Comparison of ENCODE assay signal across 13 cellular contexts in genomic region chr16:53087101-53087500, GRCh38. TPM values are rescaled to one million over a fixed set of nuclear protein-coding genes. Genes with fewer than 3 reads are reported as not detected.
DNase-seq lines count a peak whose midpoint lies in the region; ATAC-seq and TF ChIP-seq lines count a peak whose summit lies in the region.
"Had no signal": no experiment of that assay in that cellular context is flagged by ENCODE, and none has a peak within 500 bp of the region (broad histone marks: within the 10 kb centered on the region; RNA-seq: fewer than 3 reads in every experiment).

No MANE protein-coding gene starts in this region.

- H3K27ac ChIP-seq in GM23338 (ENCODE audit: low read depth): no peak overlapping the region
- H3K27ac ChIP-seq in lower lobe of right lung: no peak overlapping the region

- DNase-seq in AG20443 (ENCODE audit: low spot score) (peak; percentile 30), GM23338 (ENCODE audit: low spot score) (no peak), astrocyte of the spinal cord (ENCODE audit: low read depth, low spot score) (peak; percentile 47), lower lobe of right lung (no peak), NOMO-1 treated with DMSO at 0.1 percent for 48 hours (lab: John Stamatoyannopoulos, UW; ENCODE audit: unreplicated experiment) (no peak)
- DNase-seq in activated CD4-positive, alpha-beta memory T cell treated with anti-CD3 and anti-CD28 coated beads for 36 hours: no peak
- DNase-seq in activated effector memory CD4-positive, alpha-beta T cell treated with anti-CD3 and anti-CD28 coated beads, Interleukin-2, amount 50 U/mL, for 16 hours: no peak
- DNase-seq: activated CD4-positive, alpha-beta T cell treated with anti-CD3 and anti-CD28 coated beads, Interleukin-2, amount 50 U/mL, for 48 hours; activated naive CD4-positive, alpha-beta T cell treated with Interleukin-2 at 50 U/mL for 16 hours; NCI-H1048; stimulated activated CD4-positive, alpha-beta T cell treated with anti-CD3 and anti-CD28 coated beads, Interleukin-4, amount 100 ng/mL, for 4 hours had no signal

- peaks cover 12% of the 10 kb centered on the region for H3K27me3 Mint-ChIP-seq in GM23338 (ENCODE audit: insufficient read depth, low read depth, poor library complexity)
- no peaks in the 10 kb centered on the region for H3K27me3 Mint-ChIP-seq in activated CD4-positive, alpha-beta memory T cell treated with anti-CD3 and anti-CD28 coated beads for 36 hours
- H3K27me3 Mint-ChIP-seq: stimulated activated naive CD8-positive, alpha-beta T cell treated with anti-CD3 and anti-CD28 coated beads, Interleukin-15, Interleukin-2, amounts not matched to agents 100 ng/mL and 50 ng/mL, for 24 hours had no signal

- peaks cover 54% of the 10 kb centered on the region for H3K4me1 ChIP-seq in GM23338 (ENCODE audit: insufficient read depth)
- H3K4me1 ChIP-seq in lower lobe of right lung: peaks cover 87% of the 10 kb centered on the region

- POLR2A ChIA-PET in activated CD4-positive, alpha-beta memory T cell treated with anti-CD3 and anti-CD28 coated beads for 36 hours (lab: Charles Lee): no interaction called here

- H3K79me2 ChIP-seq in GM23338 (replicated peaks; ENCODE audit: insufficient read depth): 0 out of 2 replicates have a peak, but pooled peaks cover 6% of the 10 kb centered on the region

- in situ Hi-C loops in astrocyte of the spinal cord (cut with HindIII; ENCODE audit: low sequenced_read_pairs): no loop called here

- peak overlapping the region; percentile 70; the same call in 1 of the 2 replicates for H3K4me2 ChIP-seq in GM23338

- H3K36me3 ChIP-seq in GM23338 (ENCODE audit: insufficient read depth) (no peaks in the 10 kb centered on the region), lower lobe of right lung (no peaks in the 10 kb centered on the region)

- peaks cover 64% of the 10 kb centered on the region for H3K4me1 Mint-ChIP-seq in GM23338
- H3K4me1 Mint-ChIP-seq in activated CD4-positive, alpha-beta memory T cell treated with anti-CD3 and anti-CD28 coated beads for 36 hours (ENCODE audit: low read depth): peaks cover 20% of the 10 kb centered on the region

- H3K9me2 ChIP-seq in GM23338 (ENCODE audit: insufficient read depth): no peaks in the 10 kb centered on the region

- no peak overlapping the region for H3K4me3 Mint-ChIP-seq in GM23338
- no peak overlapping the region for H3K4me3 Mint-ChIP-seq in activated CD4-positive, alpha-beta memory T cell treated with anti-CD3 and anti-CD28 coated beads for 36 hours
- H3K4me3 Mint-ChIP-seq: stimulated activated naive CD8-positive, alpha-beta T cell treated with anti-CD3 and anti-CD28 coated beads, Interleukin-15, Interleukin-2, amounts not matched to agents 100 ng/mL and 50 ng/mL, for 24 hours had no signal

- CTCF ChIA-PET in activated CD4-positive, alpha-beta memory T cell treated with anti-CD3 and anti-CD28 coated beads for 36 hours (lab: Charles Lee): interaction anchor here (1.0 kb wide), 1 partner anchor 32 kb away, joined by 3 read pairs; the partner anchor contains the start of gene CHD9

- H3K4me3 ChIP-seq in GM23338 (no peak overlapping the region), astrocyte of the spinal cord (ENCODE audit: low read depth, low read length) (no peak overlapping the region), lower lobe of right lung (no peak overlapping the region)

- no peaks in the 10 kb centered on the region for H4K20me1 ChIP-seq in GM23338 (replicated peaks; ENCODE audit: insufficient read depth)

- ATAC-seq in GM23338: no peak
- peak; percentile 27 to 30 for ATAC-seq in lower lobe of right lung
- ATAC-seq in GM21619 (IDR thresholded peaks at IDR 0.05; ENCODE audit: unreplicated experiment): no peak

- intact Hi-C loops in lower lobe of right lung (cut with DNase I): no loop called here
- intact Hi-C loops in activated CD4-positive, alpha-beta memory T cell treated with anti-CD3 and anti-CD28 coated beads for 36 hours (cut with micrococcal nuclease): no loop called here

- H3K27me3 ChIP-seq in GM23338 (ENCODE audit: insufficient read depth) (no peaks in the 10 kb centered on the region), lower lobe of right lung (ENCODE audit: low read depth) (no peaks in the 10 kb centered on the region)

- H3K27ac Mint-ChIP-seq in GM23338: no peak overlapping the region
- no peak overlapping the region for H3K27ac Mint-ChIP-seq in activated CD4-positive, alpha-beta memory T cell treated with anti-CD3 and anti-CD28 coated beads for 36 hours
- H3K27ac Mint-ChIP-seq: stimulated activated naive CD8-positive, alpha-beta T cell treated with anti-CD3 and anti-CD28 coated beads, Interleukin-15, Interleukin-2, amounts not matched to agents 100 ng/mL and 50 ng/mL, for 24 hours had no signal

- no peak for TF ChIP-seq CTCF in GM23338 (conservative IDR thresholded peaks at IDR 0.05; ENCODE audit: low read depth in 2 of 2)
- no peak for TF ChIP-seq CTCF in astrocyte of the spinal cord (IDR thresholded peaks at IDR 0.05; ENCODE audit: low read depth, low read length)
- no peak for TF ChIP-seq CTCF in lower lobe of right lung (IDR thresholded peaks at IDR 0.05)

- no peaks in the 10 kb centered on the region for H3K9me3 Mint-ChIP-seq in GM23338
- H3K9me3 Mint-ChIP-seq in activated CD4-positive, alpha-beta memory T cell treated with anti-CD3 and anti-CD28 coated beads for 36 hours: no peaks in the 10 kb centered on the region
- H3K9me3 Mint-ChIP-seq: stimulated activated naive CD8-positive, alpha-beta T cell treated with anti-CD3 and anti-CD28 coated beads, Interleukin-15, Interleukin-2, amounts not matched to agents 100 ng/mL and 50 ng/mL, for 24 hours had no signal

- no peaks in the 10 kb centered on the region for H3K9me3 ChIP-seq in lower lobe of right lung

- no peak overlapping the region for H2AFZ ChIP-seq in GM23338

- no peaks in the 10 kb centered on the region; the same call in none of the 3 replicates for H3K36me3 Mint-ChIP-seq in GM23338 (ENCODE audit: low read depth)
- H3K36me3 Mint-ChIP-seq in activated CD4-positive, alpha-beta memory T cell treated with anti-CD3 and anti-CD28 coated beads for 36 hours: no peaks in the 10 kb centered on the region

- no peaks in the 10 kb centered on the region; the same call in 1 of the 2 replicates for H3F3A ChIP-seq in GM23338 (replicated peaks; ENCODE audit: low read depth)

TF ChIP-seq in GM23338, 12 proteins besides CTCF, POLR2A, EP300 and RAD21 (continues in another document):
- TF ChIP-seq CREB1 (CRISPR knock-in tag; IDR thresholded peaks at IDR 0.05; ENCODE audit: low read depth) (no peak), ZNF331 (CRISPR knock-in tag; IDR thresholded peaks at IDR 0.05; ENCODE audit: low read depth) (no peak), EZH2phosphoT487 (IDR thresholded peaks at IDR 0.05; ENCODE audit: unreplicated experiment) (no peak), JUNB (IDR thresholded peaks at IDR 0.05; ENCODE audit: unreplicated experiment) (no peak), NANOG (IDR thresholded peaks at IDR 0.05; ENCODE audit: borderline replicate concordance) (no peak), POLR2AphosphoS5 (IDR thresholded peaks at IDR 0.05; ENCODE audit: low read depth) (no peak), EZH2 (IDR thresholded peaks at IDR 0.05; ENCODE audit: low read depth, unreplicated experiment) (no peak), STAT1 (IDR thresholded peaks at IDR 0.05; ENCODE audit: unreplicated experiment) (no peak), ETS1 (IDR thresholded peaks at IDR 0.05) (no peak)
- TF ChIP-seq, protein P1, sequence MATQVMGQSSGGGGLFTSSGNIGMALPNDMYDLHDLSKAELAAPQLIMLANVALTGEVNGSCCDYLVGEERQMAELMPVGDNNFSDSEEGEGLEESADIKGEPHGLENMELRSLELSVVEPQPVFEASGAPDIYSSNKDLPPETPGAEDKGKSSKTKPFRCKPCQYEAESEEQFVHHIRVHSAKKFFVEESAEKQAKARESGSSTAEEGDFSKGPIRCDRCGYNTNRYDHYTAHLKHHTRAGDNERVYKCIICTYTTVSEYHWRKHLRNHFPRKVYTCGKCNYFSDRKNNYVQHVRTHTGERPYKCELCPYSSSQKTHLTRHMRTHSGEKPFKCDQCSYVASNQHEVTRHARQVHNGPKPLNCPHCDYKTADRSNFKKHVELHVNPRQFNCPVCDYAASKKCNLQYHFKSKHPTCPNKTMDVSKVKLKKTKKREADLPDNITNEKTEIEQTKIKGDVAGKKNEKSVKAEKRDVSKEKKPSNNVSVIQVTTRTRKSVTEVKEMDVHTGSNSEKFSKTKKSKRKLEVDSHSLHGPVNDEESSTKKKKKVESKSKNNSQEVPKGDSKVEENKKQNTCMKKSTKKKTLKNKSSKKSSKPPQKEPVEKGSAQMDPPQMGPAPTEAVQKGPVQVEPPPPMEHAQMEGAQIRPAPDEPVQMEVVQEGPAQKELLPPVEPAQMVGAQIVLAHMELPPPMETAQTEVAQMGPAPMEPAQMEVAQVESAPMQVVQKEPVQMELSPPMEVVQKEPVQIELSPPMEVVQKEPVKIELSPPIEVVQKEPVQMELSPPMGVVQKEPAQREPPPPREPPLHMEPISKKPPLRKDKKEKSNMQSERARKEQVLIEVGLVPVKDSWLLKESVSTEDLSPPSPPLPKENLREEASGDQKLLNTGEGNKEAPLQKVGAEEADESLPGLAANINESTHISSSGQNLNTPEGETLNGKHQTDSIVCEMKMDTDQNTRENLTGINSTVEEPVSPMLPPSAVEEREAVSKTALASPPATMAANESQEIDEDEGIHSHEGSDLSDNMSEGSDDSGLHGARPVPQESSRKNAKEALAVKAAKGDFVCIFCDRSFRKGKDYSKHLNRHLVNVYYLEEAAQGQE (IDR thresholded peaks at IDR 0.05; ENCODE audit: unreplicated experiment): no peak

RNA-seq across cellular contexts. Expression of gene CHD9, which starts 32.3 kb away (rescaled TPM):
- total RNA-seq in GM23338 (2014; rRNA removed; shearing (Covaris generic)): 18.8 and 21.9 TPM in 2 replicates
- 32.4 and 46.6 TPM in 2 replicates for polyA plus RNA-seq in GM23338 (2016; fragmentation: Nextera tagmentation; extraction: Ambion mirVana)
- total RNA-seq in lower lobe of right lung: 73.1 TPM
- total RNA-seq in activated CD4-positive, alpha-beta memory T cell treated with anti-CD3 and anti-CD28 coated beads for 36 hours: 10 to 100 TPM; 15.0 to 15.5 TPM

RNA-seq across cellular contexts. Expression of gene CHD9NB, which starts 34.4 kb away (rescaled TPM):
- 4.2 and 4.5 TPM in 2 replicates for total RNA-seq in GM23338 (2014; rRNA removed; shearing (Covaris generic))
- 1.5 and 1.7 TPM in 2 replicates for polyA plus RNA-seq in GM23338 (2016; fragmentation: Nextera tagmentation; extraction: Ambion mirVana)
- total RNA-seq in lower lobe of right lung: 12.4 TPM
- total RNA-seq in activated CD4-positive, alpha-beta memory T cell treated with anti-CD3 and anti-CD28 coated beads for 36 hours: under 1 TPM in 1 of 2 experiments, not detected in 1; 0.12 TPM

Comparison
In these comparisons a context has a peak if more than half of its experiments do, and no peak if none do; other contexts are left out.
1. DNase-seq: peak in AG20443 (single experiment) and astrocyte of the spinal cord (single experiment); none in GM23338 (single experiment), lower lobe of right lung (single experiment), activated CD4-positive, alpha-beta memory T cell treated with anti-CD3 and anti-CD28 coated beads for 36 hours (single experiment), NOMO-1 treated with DMSO at 0.1 percent for 48 hours (single experiment) and activated effector memory CD4-positive, alpha-beta T cell treated with anti-CD3 and anti-CD28 coated beads, Interleukin-2, amount 50 U/mL, for 16 hours (single experiment).
2. ATAC-seq: peak in lower lobe of right lung (2 of 2); none in GM23338 (single experiment) and GM21619 (single experiment).